ENCODE assay signal across 9 cellular contexts in genomic region chr2:174606336-174606735, GRCh38. TPM values are rescaled to one million over a fixed set of nuclear protein-coding genes. Genes with fewer than 3 reads are reported as not detected.
DNase-seq lines count a peak whose midpoint lies in the region; ATAC-seq and TF ChIP-seq lines count a peak whose summit lies in the region.
"Had no signal": no experiment of that assay in that cellular context is flagged by ENCODE, and none has a peak within 500 bp of the region (broad histone marks: within the 10 kb centered on the region; RNA-seq: fewer than 3 reads in every experiment).

No MANE protein-coding gene starts in this region.

- no peak for TF ChIP-seq CTCF in RWPE1 (conservative IDR thresholded peaks at IDR 0.05; ENCODE audit: low read depth)
- no peak for TF ChIP-seq CTCF in prostate gland (IDR thresholded peaks at IDR 0.05)
- no peak for TF ChIP-seq CTCF in PC-9 (conservative IDR thresholded peaks at IDR 0.05)

- CTCF ChIA-PET in RWPE1 (lab: Yijun Ruan, JAX), result interaction anchor here (0.6 kb wide), 1 partner anchor 45 kb away, joined by 5 read pairs; no protein-coding TSS in a partner anchor
- CTCF ChIA-PET in PC-9 (lab: Charles Lee), result no interaction called here

- H3K4me3 Mint-ChIP-seq in stimulated activated naive CD8-positive, alpha-beta T cell treated with anti-CD3 and anti-CD28 coated beads, Interleukin-15, amount 100 ng/mL, for 72 hours, result peak overlapping the region; percentile 39 to 57

- no TSS peak for BruUV-seq in PC-9 (replicated peaks; lab: Mats Ljungman, UMichigan)

- intact Hi-C loops in prostate gland (cut with DNase I), result loop anchor here (5.0 to 10.0 kb wide), 2 partner anchors 76 to 122 kb away; partner anchors contain the start of gene GPR155
- intact Hi-C loops in PC-9 (cut with micrococcal nuclease; ENCODE audit: unreplicated experiment), result no loop called here

- no peaks in the 10 kb centered on the region for H4K20me1 ChIP-seq in PC-9 (ENCODE audit: insufficient read depth)

- H3K79me2 ChIP-seq in PC-9 (ENCODE audit: low read depth), result no peaks in the 10 kb centered on the region

- no peaks in the 10 kb centered on the region for H3K9me3 Mint-ChIP-seq in stimulated activated naive CD8-positive, alpha-beta T cell treated with anti-CD3 and anti-CD28 coated beads, Interleukin-15, amount 100 ng/mL, for 72 hours

- H3K9me2 ChIP-seq in PC-9 (ENCODE audit: insufficient read depth), result no peaks in the 10 kb centered on the region

- H3K4me1 ChIP-seq in prostate gland (replicated peaks) (peaks cover 9% of the 10 kb centered on the region), PC-9 (replicated peaks; ENCODE audit: insufficient read depth) (no peaks in the 10 kb centered on the region; the same call in 1 of the 2 replicates)

- 28% methylated on average over 3 of the region's 3 CpGs for WGBS in prostate gland

- H3K27ac ChIP-seq in RWPE1 (peak overlapping the region; percentile 77), prostate gland (no peak overlapping the region), PC-9 (no peak overlapping the region)
- H3K27ac ChIP-seq: VCaP had no signal

- DNase-seq in activated gamma-delta T cell treated with Interleukin-2 at 50 U/mL for 16 hours (peak; percentile 26), activated gamma-delta T cell (lab: John Stamatoyannopoulos, UW) (no peak), RWPE1 (ENCODE audit: low spot score) (peak; percentile 76), epidermal melanocyte (ENCODE audit: insufficient read length, low spot score) (peak; percentile 37), prostate gland (ENCODE audit: low spot score) (no peak), PC-9 (no peak), mesenteric fat pad (ENCODE audit: low spot score) (no peak)
- DNase-seq in stimulated activated naive CD8-positive, alpha-beta T cell treated with anti-CD3 and anti-CD28 coated beads, Interleukin-15, amount 100 ng/mL, for 72 hours, result peak; percentile 47 to 65

- no peak for TF ChIP-seq POLR2A in prostate gland (IDR thresholded peaks at IDR 0.05)

- no peak overlapping the region for H2AFZ ChIP-seq in PC-9

- H3K27ac Mint-ChIP-seq in stimulated activated naive CD8-positive, alpha-beta T cell treated with anti-CD3 and anti-CD28 coated beads, Interleukin-15, amount 100 ng/mL, for 72 hours, result peak overlapping the region; percentile 88 to 97

- no peak overlapping the region for H3K4me2 ChIP-seq in PC-9

- H3F3A ChIP-seq in PC-9 (ENCODE audit: insufficient read depth, low read depth), result no peaks in the 10 kb centered on the region

- POLR2A ChIA-PET in RWPE1 (lab: Yijun Ruan, JAX; ENCODE audit: low non-redundant PET) (no interaction called here), PC-9 (lab: Charles Lee; ENCODE audit: unreplicated experiment) (no interaction called here)

- ATAC-seq in stimulated activated naive CD8-positive, alpha-beta T cell treated with anti-CD3 and anti-CD28 coated beads, Interleukin-15, amount 100 ng/mL, for 72 hours, result peak; percentile 66

- H3K27me3 Mint-ChIP-seq in stimulated activated naive CD8-positive, alpha-beta T cell treated with anti-CD3 and anti-CD28 coated beads, Interleukin-15, amount 100 ng/mL, for 72 hours, result no peaks in the 10 kb centered on the region

- H3K27me3 ChIP-seq in prostate gland (replicated peaks; ENCODE audit: insufficient read depth) (no peaks in the 10 kb centered on the region), PC-9 (ENCODE audit: insufficient read depth, low read depth) (no peaks in the 10 kb centered on the region)

- H3K36me3 ChIP-seq in prostate gland (no peaks in the 10 kb centered on the region), PC-9 (ENCODE audit: low read depth) (no peaks in the 10 kb centered on the region)

- H3K4me3 ChIP-seq in prostate gland (no peak overlapping the region), PC-9 (no peak overlapping the region)

- H3K4me1 Mint-ChIP-seq in stimulated activated naive CD8-positive, alpha-beta T cell treated with anti-CD3 and anti-CD28 coated beads, Interleukin-15, amount 100 ng/mL, for 72 hours, result peaks cover 96% of the 10 kb centered on the region

- H3K9me3 ChIP-seq in prostate gland (no peaks in the 10 kb centered on the region), PC-9 (ENCODE audit: insufficient read depth, low read depth) (no peaks in the 10 kb centered on the region)

RNA-seq across cellular contexts. Expression of gene WIPF1, which starts 8.7 kb away (rescaled TPM):
- total RNA-seq in prostate gland (10 to 100 TPM in 1 of 2 donors, 1 to 10 TPM in 1; 7.2 to 19.0 TPM), PC-9 (2021) (0.46 and 1.3 TPM in 2 replicates), mesenteric fat pad (84.0 TPM)

Comparison
In these comparisons a context has a peak if more than half of its experiments do, and no peak if none do; other contexts are left out.
1. DNase-seq: peak in activated gamma-delta T cell treated with Interleukin-2 at 50 U/mL for 16 hours (single experiment), RWPE1 (single experiment), epidermal melanocyte (single experiment) and stimulated activated naive CD8-positive, alpha-beta T cell treated with anti-CD3 and anti-CD28 coated beads, Interleukin-15, amount 100 ng/mL, for 72 hours (2 of 2); none in activated gamma-delta T cell (single experiment), prostate gland (single experiment), PC-9 (0 of 2) and mesenteric fat pad (single experiment).